8 cellular contexts compared by ENCODE assay signal in genomic region chr1:1079408-1080121, GRCh38. TPM values are rescaled to one million over a fixed set of nuclear protein-coding genes. Genes with fewer than 3 reads are reported as not detected.
DNase-seq lines count a peak whose midpoint lies in the region; ATAC-seq and TF ChIP-seq lines count a peak whose summit lies in the region.

No MANE protein-coding gene starts in this region.

- H3K27me3 ChIP-seq in neuron (ENCODE audit: insufficient read depth, low read length) = peaks cover 8% of the 10 kb centered on the region

- DNase-seq in AG08396 (ENCODE audit: low spot score) (peak; percentile 90), GM13976 (ENCODE audit: low spot score) (peak; percentile 80), NCI-H1694 treated with DMSO at 0.1 percent for 48 hours (lab: John Stamatoyannopoulos, UW) (peak; percentile 31), fibroblast of the aortic adventitia (ENCODE audit: low read depth) (peak; percentile 63), midbrain (lab: John Stamatoyannopoulos, UW) (no peak)
- peak; percentile 70 for DNase-seq in activated T-cell treated with anti-CD3 and anti-CD28 coated beads, Interleukin-2, amount 50 U/mL, for 24 hours

- TF ChIP-seq CTCF in GM13976 (IDR thresholded peaks at IDR 0.05; ENCODE audit: borderline replicate concordance, control extremely low read depth, extremely low read depth, insufficient read depth, missing control alignments) (no peak), fibroblast of the aortic adventitia (IDR thresholded peaks at IDR 0.05; ENCODE audit: insufficient read depth, low read length) (no peak)

- peaks cover 10% of the 10 kb centered on the region for H3K36me3 ChIP-seq in neuron (ENCODE audit: insufficient read depth, low read length)

- no peaks in the 10 kb centered on the region for H3K9me3 Mint-ChIP-seq in activated T-cell treated with anti-CD3 and anti-CD28 coated beads, Interleukin-2, amount 50 U/mL, for 24 hours

- no peaks in the 10 kb centered on the region for H3K9me3 ChIP-seq in neuron (ENCODE audit: low read length)

- peaks cover 11% of the 10 kb centered on the region for H3K4me1 ChIP-seq in neuron (ENCODE audit: insufficient read depth, low read length)

- ATAC-seq in GM18868 (IDR thresholded peaks at IDR 0.05; ENCODE audit: unreplicated experiment) = no peak

- peak overlapping the region; percentile 47 for H3K27ac Mint-ChIP-seq in activated T-cell treated with anti-CD3 and anti-CD28 coated beads, Interleukin-2, amount 50 U/mL, for 24 hours

- H3K4me1 Mint-ChIP-seq in activated T-cell treated with anti-CD3 and anti-CD28 coated beads, Interleukin-2, amount 50 U/mL, for 24 hours (ENCODE audit: low read depth) = peaks cover 8% of the 10 kb centered on the region

- in situ Hi-C loops in GM13976 (cut with MboI; ENCODE audit: low sequenced_read_pairs, unreplicated experiment) = no loop called here

- H3K4me3 ChIP-seq in fibroblast of the aortic adventitia (ENCODE audit: low read depth, low read length) (peak overlapping the region; percentile 31), neuron (ENCODE audit: low read length) (peak overlapping the region; percentile 19)

- peaks cover 12% of the 10 kb centered on the region for H3K36me3 Mint-ChIP-seq in activated T-cell treated with anti-CD3 and anti-CD28 coated beads, Interleukin-2, amount 50 U/mL, for 24 hours (ENCODE audit: low read depth)

- H3K27me3 Mint-ChIP-seq in activated T-cell treated with anti-CD3 and anti-CD28 coated beads, Interleukin-2, amount 50 U/mL, for 24 hours = peaks cover 5% of the 10 kb centered on the region

- H3K4me3 Mint-ChIP-seq in activated T-cell treated with anti-CD3 and anti-CD28 coated beads, Interleukin-2, amount 50 U/mL, for 24 hours = peak overlapping the region; percentile 10

- no peak overlapping the region for H2AFZ ChIP-seq in neuron (ENCODE audit: low read depth, low read length)

RNA-seq across cellular contexts. Expression of gene RNF223, which starts 5.5 kb away (rescaled TPM):
- not detected in 2 replicates for total RNA-seq in fibroblast of the aortic adventitia (ENCODE audit: low replicate concordance)

RNA-seq across cellular contexts. Expression of gene C1orf159, which starts 36.3 kb away (rescaled TPM):
- 6.1 and 7.7 TPM in 2 replicates for total RNA-seq in fibroblast of the aortic adventitia (ENCODE audit: low replicate concordance)

RNA-seq across cellular contexts. Expression of gene AGRN, which starts 59.6 kb away (rescaled TPM):
- 7.9 and 85.7 TPM in 2 replicates for total RNA-seq in fibroblast of the aortic adventitia (ENCODE audit: low replicate concordance)
